ENCODE assay signal across 8 cellular contexts in the genomic region with DNA sequence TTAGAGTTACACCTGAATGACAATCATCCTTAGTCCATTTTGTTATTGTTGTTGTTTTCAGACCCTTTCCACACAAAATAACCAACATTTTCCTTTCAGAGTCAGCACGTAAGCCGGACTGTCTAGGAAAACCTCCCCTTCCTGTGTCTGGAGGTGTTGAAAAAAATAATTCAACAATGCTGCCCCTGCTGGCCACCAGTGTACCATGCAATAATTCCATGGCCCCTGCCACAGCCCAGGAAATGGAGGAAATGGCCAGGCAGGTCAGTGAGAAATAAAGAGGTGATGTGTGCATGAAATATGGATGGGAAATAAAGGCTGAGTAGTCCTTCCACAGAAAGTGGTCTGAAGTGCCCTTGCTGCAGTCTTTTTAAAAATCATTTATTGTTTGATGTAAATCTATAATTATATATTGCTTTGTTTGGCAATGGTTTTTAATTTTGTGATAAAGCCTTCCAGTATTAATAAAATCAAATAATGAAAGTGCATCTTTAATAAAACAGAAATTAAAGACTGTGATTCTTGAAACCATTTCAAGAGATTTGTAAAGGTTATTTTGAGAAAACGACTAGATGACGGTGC.
DNase-seq lines count a peak whose midpoint lies in the region; ATAC-seq and TF ChIP-seq lines count a peak whose summit lies in the region.

No MANE protein-coding gene starts in this region.

- H2AFZ ChIP-seq in neuronal stem cell (ENCODE audit: low read length) = peak overlapping the region; percentile 74

- H2BK12ac ChIP-seq in neuronal stem cell (ENCODE audit: low read length) = no peak overlapping the region

- no peak overlapping the region for H4K91ac ChIP-seq in neuronal stem cell (ENCODE audit: low read depth, low read length, poor library complexity)

- 52 to 73% (median 63%) methylated on average over 4 of the region's 4 CpGs for WGBS in heart left ventricle, 4 donors
- WGBS in neuronal stem cell (ENCODE audit: extremely low coverage in 2 of 2, insufficient read length in 2 of 2, insufficient replicate concordance in 1 of 2), 2 donors = no CpG with 5 or more reads among the region's 4 CpGs

- no peak overlapping the region for H2AK5ac ChIP-seq in neuronal stem cell (ENCODE audit: low read depth, low read length)

- no peak overlapping the region for H3K4ac ChIP-seq in neuronal stem cell (ENCODE audit: low read length)

- H3K27me3 ChIP-seq in heart left ventricle (no peaks in the 10 kb centered on the region), neuronal stem cell (ENCODE audit: control insufficient read depth in 3 of 3, insufficient read depth in 3 of 3, low read depth in 1 of 3, low read length in 3 of 3) (no peaks in the 10 kb centered on the region), vagina (no peaks in the 10 kb centered on the region)

- H3K4me1 ChIP-seq in heart left ventricle (no peaks in the 10 kb centered on the region), neuronal stem cell (ENCODE audit: control insufficient read depth in 2 of 2, insufficient read depth in 1 of 2, low read depth in 1 of 2, low read length in 2 of 2) (no peaks in the 10 kb centered on the region), vagina (no peaks in the 10 kb centered on the region)

- TF ChIP-seq CTCF in heart left ventricle (IDR thresholded peaks at IDR 0.05) (peak; percentile 26 to 57 (median 38)), vagina (IDR thresholded peaks at IDR 0.05) (no peak)

- H3K9ac ChIP-seq in neuronal stem cell (ENCODE audit: low read depth, low read length, poor library complexity) = no peak overlapping the region

- no peak overlapping the region for H3K18ac ChIP-seq in neuronal stem cell (ENCODE audit: low read length)

- no peak overlapping the region for H2BK15ac ChIP-seq in neuronal stem cell (ENCODE audit: low read length)

- H2BK120ac ChIP-seq in neuronal stem cell (ENCODE audit: low read depth, low read length) = no peak overlapping the region

- TF ChIP-seq POLR2A in heart left ventricle (IDR thresholded peaks at IDR 0.05) (no peak), vagina (IDR thresholded peaks at IDR 0.05) (no peak)

- no peak overlapping the region for H3K23ac ChIP-seq in neuronal stem cell (ENCODE audit: low read depth, low read length, poor library complexity)

- no peak overlapping the region for H2BK5ac ChIP-seq in neuronal stem cell (ENCODE audit: low read length)

- H3K4me3 ChIP-seq in heart left ventricle (no peak overlapping the region), neuronal stem cell (ENCODE audit: low read length in 2 of 2) (no peak overlapping the region), vagina (no peak overlapping the region)

- H3K9me3 ChIP-seq in heart left ventricle (no peaks in the 10 kb centered on the region), neuronal stem cell (replicated peaks in 1 of 2; ENCODE audit: control insufficient read depth in 2 of 2, insufficient read depth in 1 of 2, low read depth in 1 of 2, low read length in 2 of 2) (no peaks in the 10 kb centered on the region), vagina (no peaks in the 10 kb centered on the region)

- no peaks in the 10 kb centered on the region for H3K36me3 ChIP-seq in heart left ventricle
- H3K36me3 ChIP-seq in neuronal stem cell (replicated peaks in 1 of 2; ENCODE audit: control insufficient read depth in 2 of 2, insufficient read depth in 2 of 2, low read length in 2 of 2) = no peaks in the 10 kb centered on the region
- H3K36me3 ChIP-seq in vagina = no peaks in the 10 kb centered on the region

- ATAC-seq in heart left ventricle (peak in 2 of 4 donors; percentile 42 to 59), HG03442 (IDR thresholded peaks at IDR 0.05; ENCODE audit: unreplicated experiment) (peak; percentile 86)

- H3K14ac ChIP-seq in neuronal stem cell (ENCODE audit: low read length) = no peak overlapping the region

- H3K27ac ChIP-seq in heart left ventricle (no peak overlapping the region), neuronal stem cell (replicated peaks; ENCODE audit: low read length) (no peak overlapping the region), vagina (no peak overlapping the region)

- DNase-seq in heart left ventricle (peak in 1 of 5 donors; percentile 30), cardiac septum (ENCODE audit: low spot score) (no peak), astrocyte of the hippocampus (ENCODE audit: low read depth, low spot score) (peak; percentile 19), neuronal stem cell (ENCODE audit: low spot score) (no peak), NK-92 (lab: John Stamatoyannopoulos, UW; ENCODE audit: unreplicated experiment) (no peak), vagina (ENCODE audit: extremely low spot score in 2 of 2) (no peak), DMS114 treated with DMSO at 0.1 percent for 48 hours (lab: John Stamatoyannopoulos, UW; ENCODE audit: unreplicated experiment) (no peak)

- intact Hi-C loops in heart left ventricle (cut with DNase I) = loop anchor here in 1 of 10 donors (2.0 kb wide), 1 partner anchor 20 kb away; no protein-coding TSS in a partner anchor
- intact Hi-C loops in cardiac septum (cut with DNase I) = loop anchor here (10.0 kb wide), 1 partner anchor 116 kb away; no protein-coding TSS in a partner anchor
- intact Hi-C loops in vagina (cut with DNase I) = no loop called here

- H4K8ac ChIP-seq in neuronal stem cell (ENCODE audit: low read depth, low read length) = no peak overlapping the region

- no peaks in the 10 kb centered on the region for H3K79me1 ChIP-seq in neuronal stem cell (ENCODE audit: low read depth, low read length)

- no peak overlapping the region for H3K4me2 ChIP-seq in neuronal stem cell (ENCODE audit: insufficient read depth, low read length, poor library complexity, severe bottlenecking)

Comparison
In these comparisons a context has a peak if more than half of its experiments do, and no peak if none do; other contexts are left out.
1. CTCF ChIP-seq: peak in heart left ventricle (12 of 12); none in vagina (0 of 3).